20 cellular contexts compared by ENCODE assay signal in genomic region chr13:37510441-37510840, GRCh38.
"Had no signal": no experiment of that assay in that cellular context is flagged by ENCODE, and none has a peak within 500 bp of the region (broad histone marks: within the 10 kb centered on the region; RNA-seq: fewer than 3 reads in every experiment).

No MANE protein-coding gene starts in this region.

- ATAC-seq: activated naive CD4-positive, alpha-beta T cell treated with anti-CD3 and anti-CD28 coated beads, Interleukin-2, amount 50 U/mL, for 72 hours; activated T-helper 17 cell treated with anti-CD3 and anti-CD28 coated beads, Interleukin-2, amount 50 U/mL, for 72 hours; left lobe of liver; naive thymus-derived CD8-positive, alpha-beta T cell; stimulated activated naive B cell treated with anti-CD40 and anti-IgM and Interleukin-4, amounts not matched to agents 10 μg/mL and 1 μg/mL and 100 μg/mL, for 72 hours; WTC11 had no signal

- H3K27ac ChIP-seq: colonic mucosa, neural progenitor cell, testis, vagina had no signal

- H3K4me1 ChIP-seq: colonic mucosa, neural progenitor cell, testis, vagina had no signal

- DNase-seq: activated CD8-positive, alpha-beta memory T cell treated with anti-CD3 and anti-CD28 coated beads for 24 hours; activated CD8-positive, alpha-beta memory T cell treated with anti-CD3 and anti-CD28 coated beads, Interleukin-2, amount 50 U/mL, for 4 hours; activated T-cell treated with anti-CD3 and anti-CD28 coated beads, Interleukin-2, amount 50 U/mL, for 24 hours; colonic mucosa; foreskin fibroblast; naive thymus-derived CD8-positive, alpha-beta T cell; posterior cingulate gyrus; stimulated activated CD4-positive, alpha-beta T cell treated with anti-CD3 and anti-CD28 coated beads, Interleukin-2, amount 100 ng/mL, for 48 hours; stimulated activated CD8-positive, alpha-beta memory T cell treated with anti-CD3 and anti-CD28 coated beads, Interleukin-4, amount 100 ng/mL, for 48 hours; stimulated activated naive B cell treated with anti-CD40 and anti-IgM and Interleukin-4, amounts not matched to agents 10 μg/mL and 1 μg/mL and 100 μg/mL, for 72 hours; T-helper 9 cell; testis; trophoblast cell had no signal

- H3K4me3 ChIP-seq: colonic mucosa, lung, neural progenitor cell, testis, vagina had no signal

- H3K27me3 ChIP-seq: colonic mucosa, neural progenitor cell, testis, vagina had no signal

- H3K36me3 ChIP-seq: colonic mucosa, neural progenitor cell, vagina had no signal

- H2AFZ ChIP-seq: neural progenitor cell had no signal

- H3K9me3 ChIP-seq: colonic mucosa, testis, vagina had no signal

- H3K4me2 ChIP-seq: neural progenitor cell had no signal
